Comparison of ENCODE assay signal across 15 cellular contexts in genomic region chr13:111530137-111530536, GRCh38.
DNase-seq lines count a peak whose midpoint lies in the region; ATAC-seq and TF ChIP-seq lines count a peak whose summit lies in the region.
"Had no signal": no experiment of that assay in that cellular context is flagged by ENCODE, and none has a peak within 500 bp of the region (broad histone marks: within the 10 kb centered on the region; RNA-seq: fewer than 3 reads in every experiment).

No MANE protein-coding gene starts in this region.

- H3K4me1 ChIP-seq in uterus: no peaks in the 10 kb centered on the region
- H3K4me1 ChIP-seq: A549, BE2C had no signal

- POLR2A ChIA-PET in WTC11 (lab: Charles Lee): no interaction called here

- intact Hi-C loops in posterior vena cava (cut with DNase I): no loop called here
- intact Hi-C loops in uterus (cut with DNase I; ENCODE audit: low total_unique reads): no loop called here

- DNase-seq in WTC11 (ENCODE audit: low spot score) (no peak), mesenteric fat pad (ENCODE audit: low spot score) (peak; percentile 68), posterior vena cava (ENCODE audit: low spot score) (peak; percentile 45), GM20000 (ENCODE audit: low spot score) (no peak), NCI-H1436 treated with DMSO at 0.1 percent for 48 hours (lab: John Stamatoyannopoulos, UW) (no peak), uterus (no peak)
- DNase-seq in stimulated activated CD4-positive, alpha-beta T cell treated with anti-CD3 and anti-CD28 coated beads, Interleukin-4, amount 100 ng/mL, for 24 hours: no peak
- DNase-seq: BE2C, DMS53, GF-D8, GOT3, HCEC 1CT, HFFc6 had no signal

- CTCF ChIA-PET in WTC11 (lab: Charles Lee): interaction anchor here (0.6 to 1.5 kb wide), 7 partner anchors 12 to 1843 kb away, joined by 3 to 16 read pairs (median 4); no protein-coding TSS in a partner anchor

- H3K36me3 ChIP-seq in uterus: no peaks in the 10 kb centered on the region
- H3K36me3 ChIP-seq: BE2C had no signal

- no peaks in the 10 kb centered on the region for H3K36me3 Mint-ChIP-seq in WTC11

- ATAC-seq in WTC11: no peak
- ATAC-seq: A549 had no signal

- H3K27ac ChIP-seq in uterus: no peak overlapping the region
- H3K27ac ChIP-seq: A549, HL-60 had no signal

- H3K9me3 Mint-ChIP-seq in WTC11: 0 out of 2 replicates have a peak, but pooled peaks cover 3% of the 10 kb centered on the region

- H3K9me3 ChIP-seq in uterus: no peaks in the 10 kb centered on the region
- H3K9me3 ChIP-seq: A549, BE2C had no signal

- peaks cover 58% of the 10 kb centered on the region for H3K4me1 Mint-ChIP-seq in WTC11

- TF ChIP-seq CTCF in WTC11 (IDR thresholded peaks at IDR 0.05) (no peak), GM20000 (IDR thresholded peaks at IDR 0.05; ENCODE audit: extremely low read depth, missing control alignments) (no peak), uterus (IDR thresholded peaks at IDR 0.05) (no peak)

- peaks cover 0 to 7% of the 10 kb centered on the region in 2 donors for H3K27me3 ChIP-seq in uterus

- H3K27me3 Mint-ChIP-seq in WTC11 (ENCODE audit: low read depth): peaks cover 55% of the 10 kb centered on the region

- no peak for TF ChIP-seq POLR2A in uterus (IDR thresholded peaks at IDR 0.05)

- H3K27ac Mint-ChIP-seq in WTC11: no peak overlapping the region
- H3K27ac Mint-ChIP-seq: HFFc6 had no signal

- no peak overlapping the region for H3K4me3 ChIP-seq in uterus
- H3K4me3 ChIP-seq: A549 had no signal

- no peak overlapping the region for H3K4me3 Mint-ChIP-seq in WTC11
- H3K4me3 Mint-ChIP-seq: HFFc6 had no signal

TF ChIP-seq in WTC11, 78 proteins besides CTCF, POLR2A, EP300 and RAD21:
- TF ChIP-seq PRDM15 (CRISPR knock-in tag; IDR thresholded peaks at IDR 0.05) (no peak), ATF6 (CRISPR knock-in tag; IDR thresholded peaks at IDR 0.05) (no peak), ZNF263 (CRISPR knock-in tag; IDR thresholded peaks at IDR 0.05; ENCODE audit: low read depth) (peak; percentile 57; the same call in 1 of the 2 replicates), CBFB (CRISPR knock-in tag; IDR thresholded peaks at IDR 0.05; ENCODE audit: low read depth) (no peak), FOXP4 (CRISPR knock-in tag; IDR thresholded peaks at IDR 0.05) (no peak), SMAD4 (CRISPR knock-in tag; IDR thresholded peaks at IDR 0.05) (no peak)

Comparison
In these comparisons a context has a peak if more than half of its experiments do, and no peak if none do; other contexts are left out.
1. DNase-seq: peak in mesenteric fat pad (single experiment) and posterior vena cava (single experiment); none in WTC11 (single experiment), stimulated activated CD4-positive, alpha-beta T cell treated with anti-CD3 and anti-CD28 coated beads, Interleukin-4, amount 100 ng/mL, for 24 hours (single experiment), GM20000 (single experiment), NCI-H1436 treated with DMSO at 0.1 percent for 48 hours (single experiment) and uterus (0 of 2).